Comparison of ENCODE assay signal across 24 cellular contexts in the genomic region with DNA sequence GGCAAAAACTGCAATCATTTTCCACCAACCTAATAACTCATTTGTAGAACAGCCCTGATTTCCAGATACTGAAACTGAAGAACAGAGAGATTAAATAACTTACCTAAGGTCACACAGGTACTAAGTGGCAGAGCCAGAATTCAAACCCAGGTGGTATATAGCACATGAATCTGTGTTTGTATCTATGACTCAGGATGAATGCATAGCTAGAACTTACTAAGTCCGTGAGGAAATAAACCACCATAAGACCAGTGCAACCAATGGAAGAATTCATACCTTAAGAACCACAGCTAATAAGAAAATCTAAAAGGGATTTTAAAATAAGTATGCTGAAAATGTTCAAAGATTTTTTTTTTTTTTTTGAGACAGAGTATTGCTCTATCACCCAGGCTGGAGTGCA. TPM values are rescaled to one million over a fixed set of nuclear protein-coding genes. Genes with fewer than 3 reads are reported as not detected.
DNase-seq lines count a peak whose midpoint lies in the region; FAIRE-seq and TF ChIP-seq lines count a peak whose summit lies in the region.
"Had no signal": no experiment of that assay in that cellular context is flagged by ENCODE, and none has a peak within 500 bp of the region (broad histone marks: within the 10 kb centered on the region; RNA-seq: fewer than 3 reads in every experiment).

No MANE protein-coding gene starts in this region.

- H3K36me3 Mint-ChIP-seq in endodermal cell (ENCODE audit: low read depth): no peaks in the 10 kb centered on the region
- H3K36me3 Mint-ChIP-seq: CD4-positive, CD25-positive, alpha-beta regulatory T cell; CD8-positive, alpha-beta memory T cell had no signal

- FAIRE-seq in H54 (lab: Jason Lieb, UNC) (peak; percentile 11), bronchial epithelial cell (lab: Jason Lieb, UNC) (no peak)
- FAIRE-seq: A204.1, GM12892, GM18507, K562 had no signal

- no peak overlapping the region for H3K9ac ChIP-seq in endodermal cell (ENCODE audit: extremely low read depth, low read length, poor library complexity, severe bottlenecking)

- no peaks in the 10 kb centered on the region for H3K4me1 ChIP-seq in endodermal cell (ENCODE audit: control insufficient read depth, insufficient read depth, low read length)
- H3K4me1 ChIP-seq in ovary (ENCODE audit: insufficient read depth): no peaks in the 10 kb centered on the region
- H3K4me1 ChIP-seq: BE2C had no signal

- no peaks in the 10 kb centered on the region for H3K9me3 ChIP-seq in endodermal cell (ENCODE audit: control insufficient read depth, low read length)
- no peaks in the 10 kb centered on the region for H3K9me3 ChIP-seq in ovary
- H3K9me3 ChIP-seq: BE2C had no signal

- H3K27me3 Mint-ChIP-seq in endodermal cell (ENCODE audit: insufficient read depth): no peaks in the 10 kb centered on the region

- H3K4me3 ChIP-seq in bronchial epithelial cell (ENCODE audit: low read depth, low read length) (no peak overlapping the region), endodermal cell (ENCODE audit: low read length) (no peak overlapping the region), ovary (no peak overlapping the region)
- H3K4me3 ChIP-seq: GM23338, K562 had no signal

- DNase-seq in ELR (ENCODE audit: low read depth) (peak; percentile 52), H54 (ENCODE audit: insufficient read length, low spot score) (no peak), RKO (ENCODE audit: low spot score) (peak; percentile 4), bronchial epithelial cell (ENCODE audit: low read depth) (peak; percentile 61), endodermal cell (no peak), G401 (ENCODE audit: low spot score) (no peak), ovary (no peak)
- no peak for DNase-seq in stimulated activated CD4-positive, alpha-beta T cell treated with anti-CD3 and anti-CD28 coated beads, Interleukin-2, amount 100 ng/mL, for 48 hours
- DNase-seq: ACHN; BE2C; C1 segment of cervical spinal cord; CD4-positive, CD25-positive, alpha-beta regulatory T cell; CD8-positive, alpha-beta memory T cell; DMS53; DND-41; EL; GDM1; H9 had no signal

- H3K9me3 Mint-ChIP-seq in endodermal cell: peaks cover 55% of the 10 kb centered on the region
- H3K9me3 Mint-ChIP-seq: CD4-positive, CD25-positive, alpha-beta regulatory T cell; CD8-positive, alpha-beta memory T cell; GM23338 had no signal

- in situ Hi-C loops in G401 (cut with HindIII; ENCODE audit: low sequenced_read_pairs): no loop called here

- H3K36me3 ChIP-seq in bronchial epithelial cell (ENCODE audit: control insufficient read depth, insufficient read depth, low read length): no peaks in the 10 kb centered on the region
- no peaks in the 10 kb centered on the region for H3K36me3 ChIP-seq in endodermal cell (ENCODE audit: control insufficient read depth, insufficient read depth, low read length)
- H3K36me3 ChIP-seq in ovary: no peaks in the 10 kb centered on the region
- H3K36me3 ChIP-seq: BE2C had no signal

- TF ChIP-seq CTCF in bronchial epithelial cell (IDR thresholded peaks at IDR 0.05; ENCODE audit: insufficient read depth, low read length, severe bottlenecking) (no peak), endodermal cell (conservative IDR thresholded peaks at IDR 0.05) (no peak), ovary (IDR thresholded peaks at IDR 0.05) (no peak)

- TF ChIP-seq EP300 in ovary (IDR thresholded peaks at IDR 0.05): no peak

- H3K27ac ChIP-seq in endodermal cell (ENCODE audit: low read depth, low read length) (no peak overlapping the region), ovary (no peak overlapping the region)

- no CpG with 5 or more reads among the region's 1 CpG for WGBS in endodermal cell (ENCODE audit: insufficient coverage in 1 of 2, insufficient read length in 1 of 2), 2 experiments
- 91 to 100% (median 91%) methylated on average over 1 of the region's 1 CpG for WGBS in ovary, 3 donors

- no peak overlapping the region for H3K27ac Mint-ChIP-seq in endodermal cell
- H3K27ac Mint-ChIP-seq: CD4-positive, CD25-positive, alpha-beta regulatory T cell; GM23338; H9 had no signal

- intact Hi-C loops in ovary (cut with DNase I): no loop called here

- TF ChIP-seq POLR2A in H54 (IDR thresholded peaks at IDR 0.05; ENCODE audit: low read depth, low read length) (no peak), ovary (IDR thresholded peaks at IDR 0.05) (no peak)

- H3K4me1 Mint-ChIP-seq in endodermal cell: no peaks in the 10 kb centered on the region
- H3K4me1 Mint-ChIP-seq: CD4-positive, CD25-positive, alpha-beta regulatory T cell; CD8-positive, alpha-beta memory T cell had no signal

- H3K27me3 ChIP-seq in bronchial epithelial cell (ENCODE audit: control insufficient read depth, insufficient read depth, low read length) (no peaks in the 10 kb centered on the region), endodermal cell (ENCODE audit: control insufficient read depth, insufficient read depth, low read length, poor library complexity, severe bottlenecking) (no peaks in the 10 kb centered on the region), ovary (no peaks in the 10 kb centered on the region)
- H3K27me3 ChIP-seq: BE2C had no signal

- no peak overlapping the region for H3K4me3 Mint-ChIP-seq in endodermal cell
- H3K4me3 Mint-ChIP-seq: CD4-positive, CD25-positive, alpha-beta regulatory T cell; CD8-positive, alpha-beta memory T cell; GM23338; H9 had no signal

RNA-seq across cellular contexts. Expression of a gene that starts 1.5 kb away (rescaled TPM):
- total RNA-seq in bronchial epithelial cell: 1.3 and 5.1 TPM in 2 replicates
- not detected for total RNA-seq in endodermal cell
- 0.21 TPM for polyA plus RNA-seq in endodermal cell (2013, experiment 1 of 2)
- 0.33 TPM for polyA plus RNA-seq in endodermal cell (2013, experiment 2 of 2)
- 0.47 TPM in 1 of 2 replicates, not detected in the other for total RNA-seq in G401 (2014; rRNA removed; shearing (Covaris generic))
- total RNA-seq in ovary: under 1 TPM in 3 of 7 donors, not detected in 4; 0.30 to 0.62 (median 0.40) TPM
- under 1 TPM; 0.12 to 0.43 TPM for polyA plus RNA-seq in ovary
- total RNA-seq: CD4-positive, CD25-positive, alpha-beta regulatory T cell; CD8-positive, alpha-beta memory T cell; HT-29 had no signal
- polyA plus RNA-seq: CD4-positive, CD25-positive, alpha-beta regulatory T cell; CD8-positive, alpha-beta memory T cell had no signal

Comparison
In these comparisons a context has a peak if more than half of its experiments do, and no peak if none do; other contexts are left out.
1. DNase-seq: peak in ELR (single experiment), RKO (single experiment) and bronchial epithelial cell (single experiment); none in H54 (single experiment), endodermal cell (single experiment), stimulated activated CD4-positive, alpha-beta T cell treated with anti-CD3 and anti-CD28 coated beads, Interleukin-2, amount 100 ng/mL, for 48 hours (0 of 2), G401 (single experiment) and ovary (0 of 5).